9 cellular contexts compared by ENCODE assay signal in genomic region chr2:141911485-141912066, GRCh38.
DNase-seq lines count a peak whose midpoint lies in the region; ATAC-seq and TF ChIP-seq lines count a peak whose summit lies in the region.
"Had no signal": no experiment of that assay in that cellular context is flagged by ENCODE, and none has a peak within 500 bp of the region (broad histone marks: within the 10 kb centered on the region; RNA-seq: fewer than 3 reads in every experiment).

No MANE protein-coding gene starts in this region.

- DNase-seq in DND-41 (peak; percentile 35), kidney epithelial cell (ENCODE audit: low read depth) (no peak), COLO829 (ENCODE audit: low spot score) (no peak), hepatic stellate cell (ENCODE audit: low spot score) (no peak)
- no peak for DNase-seq in CD4-positive, alpha-beta T cell

- POLR2A ChIA-PET in CD4-positive, alpha-beta T cell (lab: Charles Lee) = no interaction called here

- ATAC-seq in DND-41 (ENCODE audit: insufficient read depth, low read depth) (peak; percentile 86), GM19351 (IDR thresholded peaks at IDR 0.05; ENCODE audit: unreplicated experiment) (peak; percentile 88), HG03439 (IDR thresholded peaks at IDR 0.05; ENCODE audit: unreplicated experiment) (peak; percentile 87), SK-N-SH treated with all-trans-retinoic acid at 6 μM for 48 hours (peak; percentile 62; the same call in 2 of the 3 replicates)
- ATAC-seq in CD4-positive, alpha-beta T cell (ENCODE audit: poor library complexity) = no peak
- ATAC-seq: mucosa of descending colon had no signal

- H3K27ac Mint-ChIP-seq in CD4-positive, alpha-beta T cell = no peak overlapping the region

- peaks cover 13% of the 10 kb centered on the region for H3K9me3 Mint-ChIP-seq in CD4-positive, alpha-beta T cell

- H3K79me2 ChIP-seq in DND-41 (ENCODE audit: insufficient read depth, low read length) = no peaks in the 10 kb centered on the region

- no peaks in the 10 kb centered on the region for H3K4me1 ChIP-seq in DND-41 (ENCODE audit: insufficient read depth, low read length)

- no peaks in the 10 kb centered on the region for H4K20me1 ChIP-seq in DND-41 (ENCODE audit: insufficient read depth, low read length)

- H3K4me3 ChIP-seq in DND-41 (ENCODE audit: low read depth in 1 of 2, low read length in 2 of 2) (no peak overlapping the region), kidney epithelial cell (ENCODE audit: low read depth, low read length) (no peak overlapping the region)
- H3K4me3 ChIP-seq: mucosa of descending colon had no signal

- no peaks in the 10 kb centered on the region for H3K9me3 ChIP-seq in DND-41 (ENCODE audit: insufficient read depth, low read length, severe bottlenecking)
- H3K9me3 ChIP-seq in CD4-positive, alpha-beta T cell (ENCODE audit: control insufficient read depth, low read length) = peaks cover 5% of the 10 kb centered on the region
- H3K9me3 ChIP-seq: mucosa of descending colon had no signal

- H3K36me3 ChIP-seq in DND-41 (ENCODE audit: insufficient read depth, low read length) = no peaks in the 10 kb centered on the region
- no peaks in the 10 kb centered on the region for H3K36me3 ChIP-seq in kidney epithelial cell (ENCODE audit: control insufficient read depth, insufficient read depth, low read length)

- no peaks in the 10 kb centered on the region for H3K36me3 Mint-ChIP-seq in CD4-positive, alpha-beta T cell (ENCODE audit: low read depth)

- no peak overlapping the region for H3K4me3 Mint-ChIP-seq in CD4-positive, alpha-beta T cell

- CTCF ChIA-PET in CD4-positive, alpha-beta T cell (lab: Charles Lee) = no interaction called here

- intact Hi-C loops in CD4-positive, alpha-beta T cell (cut with DNase I, micrococcal nuclease) = no loop called here

- H2AFZ ChIP-seq in DND-41 (ENCODE audit: low read depth, low read length) = no peak overlapping the region

- no peaks in the 10 kb centered on the region for H3K4me1 Mint-ChIP-seq in CD4-positive, alpha-beta T cell (ENCODE audit: low read depth)

- no peak overlapping the region for H3K9ac ChIP-seq in DND-41 (ENCODE audit: low read depth, low read length)

- no peak overlapping the region for H3K27ac ChIP-seq in DND-41 (ENCODE audit: low read length)
- H3K27ac ChIP-seq in CD4-positive, alpha-beta T cell (ENCODE audit: low read depth, low read length) = no peak overlapping the region

- no peak overlapping the region for H3K4me2 ChIP-seq in DND-41 (ENCODE audit: insufficient read depth, low read length)

- H3K27me3 Mint-ChIP-seq in CD4-positive, alpha-beta T cell = no peaks in the 10 kb centered on the region

- H3K27me3 ChIP-seq in DND-41 (ENCODE audit: insufficient read depth, low read length, poor library complexity) = no peaks in the 10 kb centered on the region
- H3K27me3 ChIP-seq in kidney epithelial cell (ENCODE audit: control insufficient read depth, insufficient read depth, low read length) = no peaks in the 10 kb centered on the region
- H3K27me3 ChIP-seq in CD4-positive, alpha-beta T cell (ENCODE audit: control insufficient read depth, insufficient read depth, low read length) = no peaks in the 10 kb centered on the region

- TF ChIP-seq CTCF in DND-41 (IDR thresholded peaks at IDR 0.05; ENCODE audit: borderline replicate concordance, extremely low read depth, low read length, poor library complexity, severe bottlenecking) (peak; percentile 53), kidney epithelial cell (IDR thresholded peaks at IDR 0.05; ENCODE audit: insufficient read depth, low read length, poor library complexity, severe bottlenecking) (peak; percentile 34)
- TF ChIP-seq CTCF in CD4-positive, alpha-beta T cell (IDR thresholded peaks at IDR 0.05) = no peak

TF ChIP-seq in SK-N-SH treated with all-trans-retinoic acid at 6 μM for 48 hours, 23 proteins besides CTCF, POLR2A, EP300 and RAD21:
- TF ChIP-seq RARB (CRISPR knock-in tag; IDR thresholded peaks at IDR 0.05) = no peak
- TF ChIP-seq ZC3H10 (CRISPR knock-in tag; IDR thresholded peaks at IDR 0.05) = no peak
- TF ChIP-seq ZFP30 (CRISPR knock-in tag; IDR thresholded peaks at IDR 0.05) = no peak
- TF ChIP-seq OSR1 (CRISPR knock-in tag; IDR thresholded peaks at IDR 0.05) = no peak
- TF ChIP-seq ISL1 (CRISPR knock-in tag; IDR thresholded peaks at IDR 0.05) = no peak
- no peak for TF ChIP-seq CSRNP3 (CRISPR knock-in tag; IDR thresholded peaks at IDR 0.05)
- TF ChIP-seq SNAI2 (CRISPR knock-in tag; IDR thresholded peaks at IDR 0.05) = no peak
- no peak for TF ChIP-seq ZFP3 (CRISPR knock-in tag; IDR thresholded peaks at IDR 0.05)
